21 cellular contexts compared by ENCODE assay signal in genomic region chr10:28468707-28469483, GRCh38.
DNase-seq lines count a peak whose midpoint lies in the region; ATAC-seq, FAIRE-seq and TF ChIP-seq lines count a peak whose summit lies in the region.
"Had no signal": no experiment of that assay in that cellular context is flagged by ENCODE, and none has a peak within 500 bp of the region (broad histone marks: within the 10 kb centered on the region; RNA-seq: fewer than 3 reads in every experiment).

No MANE protein-coding gene starts in this region.

- H3K23ac ChIP-seq in neuronal stem cell (ENCODE audit: low read depth, low read length, poor library complexity), result no peak overlapping the region

- H2BK5ac ChIP-seq in neuronal stem cell (ENCODE audit: low read length), result no peak overlapping the region

- 62% methylated on average over 9 of the region's 10 CpGs for whole genome bisulfite sequencing in right lobe of liver (ENCODE audit: insufficient coverage, low coverage, low lambda C conversion rate, missing lambda C conversion rate)
- 42% methylated on average over 9 of the region's 10 CpGs for WGBS in HepG2 (ENCODE audit: low lambda C conversion rate)
- no CpG with 5 or more reads among the region's 10 CpGs for WGBS in neuronal stem cell (ENCODE audit: extremely low coverage in 2 of 2, insufficient read length in 2 of 2, insufficient replicate concordance in 1 of 2), 2 donors

- no peak overlapping the region for H3K4ac ChIP-seq in neuronal stem cell (ENCODE audit: low read length)

- H2BK120ac ChIP-seq in neuronal stem cell (ENCODE audit: low read depth, low read length), result no peak overlapping the region

- TF ChIP-seq CTCF in right lobe of liver (IDR thresholded peaks at IDR 0.05) (no peak), HepG2 (CRISPR knock-in tag; IDR thresholded peaks at IDR 0.05) (no peak), brain microvascular endothelial cell (IDR thresholded peaks at IDR 0.05; ENCODE audit: low read depth, low read length, missing control alignments) (no peak)

- no peaks in the 10 kb centered on the region for H3K79me1 ChIP-seq in neuronal stem cell (ENCODE audit: low read depth, low read length)

- H3K4me2 ChIP-seq in HepG2 (ENCODE audit: low read depth, low read length) (no peak overlapping the region), neuronal stem cell (ENCODE audit: insufficient read depth, low read length, poor library complexity, severe bottlenecking) (no peak overlapping the region)
- H3K4me2 ChIP-seq: A549, BLaER1 had no signal

- TF ChIP-seq EP300 in HepG2 (IDR thresholded peaks at IDR 0.05; ENCODE audit: low read depth in 2 of 2, low read length in 2 of 2), result no peak
- no peak for TF ChIP-seq EP300 in HepG2 (CRISPR knock-in tag; IDR thresholded peaks at IDR 0.05; ENCODE audit: borderline replicate concordance)

- intact Hi-C loops in right lobe of liver (cut with DNase I) (no loop called here), HepG2 (cut with micrococcal nuclease; ENCODE audit: unreplicated experiment) (no loop called here)
- intact Hi-C loops in dendritic cell treated with granulocyte-macrophage colony-stimulating factor and Interleukin-4, amounts not matched to agents 40 ng/mL and 50 ng/mL, for 4 days (cut with micrococcal nuclease), result no loop called here

- no peak overlapping the region for H4K8ac ChIP-seq in neuronal stem cell (ENCODE audit: low read depth, low read length)

- no peaks in the 10 kb centered on the region for H3K79me2 ChIP-seq in HepG2 (ENCODE audit: insufficient read depth, low read length)

- no peak overlapping the region for H2BK12ac ChIP-seq in neuronal stem cell (ENCODE audit: low read length)

- H3K27ac ChIP-seq in right lobe of liver (no peak overlapping the region), HepG2 (ENCODE audit: extremely low read length, insufficient read depth, low read length) (no peak overlapping the region), neuronal stem cell (replicated peaks; ENCODE audit: low read length) (no peak overlapping the region), brain microvascular endothelial cell (no peak overlapping the region)
- H3K27ac ChIP-seq: A549, BLaER1 had no signal

- H3K27me3 ChIP-seq in right lobe of liver, result no peaks in the 10 kb centered on the region
- peaks cover 0 to 2% of the 10 kb centered on the region in 2 experiments; a peak in 1 of 5 replicates for H3K27me3 ChIP-seq in HepG2 (ENCODE audit: control insufficient read depth in 1 of 2, insufficient read depth in 2 of 2, low read length in 2 of 2)
- no peaks in the 10 kb centered on the region for H3K27me3 ChIP-seq in neuronal stem cell (ENCODE audit: control insufficient read depth in 3 of 3, insufficient read depth in 3 of 3, low read depth in 1 of 3, low read length in 3 of 3)
- H3K27me3 ChIP-seq in brain microvascular endothelial cell (replicated peaks), result no peaks in the 10 kb centered on the region
- H3K27me3 ChIP-seq: BLaER1 had no signal

- H4K20me1 ChIP-seq in HepG2 (ENCODE audit: insufficient read depth, low read length), result no peaks in the 10 kb centered on the region
- H4K20me1 ChIP-seq: BLaER1 had no signal

- no peak overlapping the region for H3K9ac ChIP-seq in HepG2 (ENCODE audit: insufficient read depth, low read depth, low read length)
- no peak overlapping the region for H3K9ac ChIP-seq in neuronal stem cell (ENCODE audit: low read depth, low read length, poor library complexity)
- H3K9ac ChIP-seq: BLaER1 had no signal

- no peak overlapping the region for H3K14ac ChIP-seq in neuronal stem cell (ENCODE audit: low read length)

- no peak overlapping the region for H3K4me3 ChIP-seq in right lobe of liver
- H3K4me3 ChIP-seq in HepG2 (replicated peaks in 1 of 3; ENCODE audit: insufficient read depth in 1 of 3, low read depth in 2 of 3, low read length in 3 of 3), result no peak overlapping the region
- H3K4me3 ChIP-seq in neuronal stem cell (ENCODE audit: low read length in 2 of 2), result no peak overlapping the region
- H3K4me3 ChIP-seq in brain microvascular endothelial cell (ENCODE audit: low read depth, low read length), result no peak overlapping the region
- H3K4me3 ChIP-seq: A549, BLaER1 had no signal

- peaks cover 8% of the 10 kb centered on the region for H3K36me3 Mint-ChIP-seq in dendritic cell treated with granulocyte-macrophage colony-stimulating factor and Interleukin-4, amounts not matched to agents 40 ng/mL and 50 ng/mL, for 4 days (ENCODE audit: low read depth)

- no peak overlapping the region for H2BK15ac ChIP-seq in neuronal stem cell (ENCODE audit: low read length)

- H4K91ac ChIP-seq in neuronal stem cell (ENCODE audit: low read depth, low read length, poor library complexity), result no peak overlapping the region

- peak overlapping the region; percentile 78 for H3K27ac Mint-ChIP-seq in dendritic cell treated with granulocyte-macrophage colony-stimulating factor and Interleukin-4, amounts not matched to agents 40 ng/mL and 50 ng/mL, for 4 days

- no peak for FAIRE-seq in HepG2 (lab: Jason Lieb, UNC)
- FAIRE-seq: A549, GM12892, RCC 7860 had no signal

- H3K4me3 Mint-ChIP-seq in dendritic cell treated with granulocyte-macrophage colony-stimulating factor and Interleukin-4, amounts not matched to agents 40 ng/mL and 50 ng/mL, for 4 days, result no peak overlapping the region
- H3K4me3 Mint-ChIP-seq: CD8-positive, alpha-beta memory T cell had no signal

- POLR2A ChIA-PET in HepG2 (lab: Yijun Ruan, JAX), result no interaction called here

- peaks cover 12% of the 10 kb centered on the region for H3K9me3 Mint-ChIP-seq in dendritic cell treated with granulocyte-macrophage colony-stimulating factor and Interleukin-4, amounts not matched to agents 40 ng/mL and 50 ng/mL, for 4 days
- H3K9me3 Mint-ChIP-seq: CD8-positive, alpha-beta memory T cell had no signal

- H3K4me1 ChIP-seq in right lobe of liver, result no peaks in the 10 kb centered on the region
- no peaks in the 10 kb centered on the region for H3K4me1 ChIP-seq in HepG2 (ENCODE audit: insufficient read depth, low read length)
- peaks cover 0 to 4% of the 10 kb centered on the region in 2 donors for H3K4me1 ChIP-seq in neuronal stem cell (ENCODE audit: control insufficient read depth in 2 of 2, insufficient read depth in 1 of 2, low read depth in 1 of 2, low read length in 2 of 2)
- H3K4me1 ChIP-seq: A549, BLaER1 had no signal

- no peak for TF ChIP-seq RAD21 in HepG2 (CRISPR knock-in tag; IDR thresholded peaks at IDR 0.05)

- H3K9me3 ChIP-seq in right lobe of liver, result no peaks in the 10 kb centered on the region
- no peaks in the 10 kb centered on the region for H3K9me3 ChIP-seq in HepG2 (ENCODE audit: low read length)
- H3K9me3 ChIP-seq in neuronal stem cell (replicated peaks in 1 of 2; ENCODE audit: control insufficient read depth in 2 of 2, insufficient read depth in 1 of 2, low read depth in 1 of 2, low read length in 2 of 2), result peaks cover 0 to 3% of the 10 kb centered on the region in 2 donors
- H3K9me3 ChIP-seq: A549 had no signal

- H2AFZ ChIP-seq in HepG2 (ENCODE audit: low read length), result no peak overlapping the region
- no peak overlapping the region for H2AFZ ChIP-seq in neuronal stem cell (ENCODE audit: low read length)

- DNase-seq in right lobe of liver, result no peak
- DNase-seq in HepG2 (ENCODE audit: low spot score), result no peak
- DNase-seq in neuronal stem cell (ENCODE audit: low spot score), result no peak
- no peak for DNase-seq in NCI-H2107 treated with DMSO at 0.1 percent for 48 hours (lab: John Stamatoyannopoulos, UW; ENCODE audit: unreplicated experiment)
- no peak for DNase-seq in NCI-H2196 (lab: John Stamatoyannopoulos, UW; ENCODE audit: unreplicated experiment)
- DNase-seq in brain microvascular endothelial cell, result no peak
- DNase-seq: CD8-positive, alpha-beta memory T cell; DMS79; GOT3; KG1; NCI-H1092; NCI-H1436 treated with DMSO at 0.1 percent for 48 hours; NCI-H2029; NCI-H748 treated with DMSO at 0.1 percent for 48 hours; NK-92 treated with Interleukin-12 subunit alpha and Interleukin-12 subunit beta, amount 100 ng/mL, for 24 hours had no signal

- ATAC-seq in right lobe of liver (peak in 3 of 4 donors; percentile 30 to 41 (median 37)), HepG2 (no peak)
- ATAC-seq: A549, Right ventricle myocardium inferior had no signal

- in situ Hi-C loops in HepG2 (cut with HindIII; ENCODE audit: extremely low pct_ligation_motif_present, low pct_unique_long_range_greater_than_20kb), result no loop called here
- in situ Hi-C loops in brain microvascular endothelial cell (cut with HindIII; ENCODE audit: low pct_ligation_motif_present, low sequenced_read_pairs), result no loop called here

- no peak overlapping the region for H2AK5ac ChIP-seq in neuronal stem cell (ENCODE audit: low read depth, low read length)

- no peaks in the 10 kb centered on the region for H3K27me3 Mint-ChIP-seq in dendritic cell treated with granulocyte-macrophage colony-stimulating factor and Interleukin-4, amounts not matched to agents 40 ng/mL and 50 ng/mL, for 4 days

- BruUV-seq in HepG2 (replicated peaks; lab: Mats Ljungman, UMichigan), result no TSS peak

- CTCF ChIA-PET in HepG2 (lab: Yijun Ruan, JAX; ENCODE audit: low intra/inter-chr PET ratio, low total read pairs), result no interaction called here

- no peak for TF ChIP-seq POLR2A in right lobe of liver (IDR thresholded peaks at IDR 0.05)
- TF ChIP-seq POLR2A in HepG2 (IDR thresholded peaks at IDR 0.05; ENCODE audit: insufficient read depth in 1 of 2, low read depth in 2 of 2, low read length in 2 of 2), result no peak

- H3K36me3 ChIP-seq in right lobe of liver (no peaks in the 10 kb centered on the region), HepG2 (replicated peaks in 1 of 2; ENCODE audit: control insufficient read depth in 1 of 2, insufficient read depth in 2 of 2, low read length in 2 of 2) (no peaks in the 10 kb centered on the region), neuronal stem cell (replicated peaks in 1 of 2; ENCODE audit: control insufficient read depth in 2 of 2, insufficient read depth in 2 of 2, low read length in 2 of 2) (no peaks in the 10 kb centered on the region), brain microvascular endothelial cell (replicated peaks) (no peaks in the 10 kb centered on the region)
- H3K36me3 ChIP-seq: BLaER1 had no signal

- peaks cover 11% of the 10 kb centered on the region for H3K4me1 Mint-ChIP-seq in dendritic cell treated with granulocyte-macrophage colony-stimulating factor and Interleukin-4, amounts not matched to agents 40 ng/mL and 50 ng/mL, for 4 days (ENCODE audit: low read depth)
- H3K4me1 Mint-ChIP-seq: CD8-positive, alpha-beta memory T cell had no signal

- H3K18ac ChIP-seq in neuronal stem cell (ENCODE audit: low read length), result peak overlapping the region; percentile 4

TF ChIP-seq in HepG2, 621 proteins besides CTCF, POLR2A, EP300 and RAD21 (continues in another document):
- TF ChIP-seq DR1 (CRISPR knock-in tag; IDR thresholded peaks at IDR 0.05), result no peak
- TF ChIP-seq, protein P1, sequence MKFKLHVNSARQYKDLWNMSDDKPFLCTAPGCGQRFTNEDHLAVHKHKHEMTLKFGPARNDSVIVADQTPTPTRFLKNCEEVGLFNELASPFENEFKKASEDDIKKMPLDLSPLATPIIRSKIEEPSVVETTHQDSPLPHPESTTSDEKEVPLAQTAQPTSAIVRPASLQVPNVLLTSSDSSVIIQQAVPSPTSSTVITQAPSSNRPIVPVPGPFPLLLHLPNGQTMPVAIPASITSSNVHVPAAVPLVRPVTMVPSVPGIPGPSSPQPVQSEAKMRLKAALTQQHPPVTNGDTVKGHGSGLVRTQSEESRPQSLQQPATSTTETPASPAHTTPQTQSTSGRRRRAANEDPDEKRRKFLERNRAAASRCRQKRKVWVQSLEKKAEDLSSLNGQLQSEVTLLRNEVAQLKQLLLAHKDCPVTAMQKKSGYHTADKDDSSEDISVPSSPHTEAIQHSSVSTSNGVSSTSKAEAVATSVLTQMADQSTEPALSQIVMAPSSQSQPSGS (CRISPR knock-in tag; IDR thresholded peaks at IDR 0.05), result no peak
